ENCODE assay signal across 8 cellular contexts in genomic region chr20:63223121-63223825, GRCh38. TPM values are rescaled to one million over a fixed set of nuclear protein-coding genes. Genes with fewer than 3 reads are reported as not detected.
A peak's percentile ranks its signal among the peaks of the same experiment; 100 is the strongest.
DNase-seq lines count a peak whose midpoint lies in the region; ATAC-seq, FAIRE-seq and TF ChIP-seq lines count a peak whose summit lies in the region.

No MANE protein-coding gene starts in this region.

- H3K4me3 ChIP-seq in pancreas (no peak overlapping the region), suprapubic skin (no peak overlapping the region)

- no peak overlapping the region for H3K27ac ChIP-seq in pancreas
- H3K27ac ChIP-seq in suprapubic skin, result no peak overlapping the region

- WGBS in pancreas, 2 donors, result 31 to 42% methylated on average over 12 of the region's 12 CpGs
- 49% methylated on average over 10 of the region's 12 CpGs for WGBS in suprapubic skin

- FAIRE-seq in pancreas (lab: Jason Lieb, UNC), result no peak

- DNase-seq in NCI-H1417 (lab: John Stamatoyannopoulos, UW) (peak; percentile 42 to 73 (median 50)), NCI-H1417 treated with DMSO at 0.1 percent for 48 hours (lab: John Stamatoyannopoulos, UW) (no peak), NCI-H1092 treated with DMSO at 0.1 percent for 48 hours (lab: John Stamatoyannopoulos, UW) (peak; percentile 15), pancreas (peak in 3 of 6 donors; percentile 44 to 52 (median 49)), suprapubic skin (ENCODE audit: low spot score in 2 of 2) (no peak)
- peak; percentile 77 for DNase-seq in activated CD8-positive, alpha-beta memory T cell treated with anti-CD3 and anti-CD28 coated beads for 24 hours

- no peaks in the 10 kb centered on the region for H3K4me1 ChIP-seq in pancreas
- H3K4me1 ChIP-seq in suprapubic skin, result no peaks in the 10 kb centered on the region

- no peak for TF ChIP-seq EP300 in suprapubic skin (IDR thresholded peaks at IDR 0.05)

- no peak for TF ChIP-seq POLR2A in suprapubic skin (IDR thresholded peaks at IDR 0.05)

- H3K27me3 ChIP-seq in pancreas, result no peaks in the 10 kb centered on the region
- peaks cover 6% of the 10 kb centered on the region for H3K27me3 ChIP-seq in suprapubic skin

- no peaks in the 10 kb centered on the region for H3K9me3 ChIP-seq in pancreas
- H3K9me3 ChIP-seq in suprapubic skin, result no peaks in the 10 kb centered on the region

- peak; percentile 33 for ATAC-seq in esophagus mucosa
- ATAC-seq in pancreas, result peak; percentile 36 to 75 (median 61)
- ATAC-seq in GM21619 (IDR thresholded peaks at IDR 0.05; ENCODE audit: unreplicated experiment), result no peak

- H3K36me3 ChIP-seq in pancreas (no peaks in the 10 kb centered on the region), suprapubic skin (no peaks in the 10 kb centered on the region)

- intact Hi-C loops in pancreas (cut with DNase I), result no loop called here

- TF ChIP-seq CTCF in pancreas (IDR thresholded peaks at IDR 0.05), result peak; percentile 37 to 77 (median 59)
- TF ChIP-seq CTCF in suprapubic skin (IDR thresholded peaks at IDR 0.05), result peak in 1 of 2 donors; percentile 65

RNA-seq across cellular contexts. Expression of gene YTHDF1, which starts 7.3 kb away (rescaled TPM):
- total RNA-seq in esophagus mucosa (22.5 TPM), pancreas (10 to 100 TPM; 11.1 to 22.1 (median 15.2) TPM), suprapubic skin (10 to 100 TPM; 32.7 to 40.6 (median 34.0) TPM)
- polyA plus RNA-seq in pancreas, result 10 to 100 TPM; 15.4 to 24.0 TPM

RNA-seq across cellular contexts. Expression of gene BIRC7, which starts 12.4 kb away (rescaled TPM):
- total RNA-seq in esophagus mucosa, result not detected
- not detected for total RNA-seq in pancreas
- under 1 TPM in 1 of 2 donors, not detected in 1; 0.09 TPM for polyA plus RNA-seq in pancreas
- 1 to 10 TPM in 3 of 4 donors, under 1 TPM in 1; 0.49 to 3.0 (median 1.7) TPM for total RNA-seq in suprapubic skin

RNA-seq across cellular contexts. Expression of gene NKAIN4, which starts 31.0 kb away (rescaled TPM):
- total RNA-seq in esophagus mucosa, result not detected
- total RNA-seq in pancreas, result not detected
- polyA plus RNA-seq in pancreas, result under 1 TPM in 1 of 2 donors, not detected in 1; 0.14 TPM
- total RNA-seq in suprapubic skin, result under 1 TPM in 1 of 4 donors, not detected in 3; 0.42 TPM

RNA-seq across cellular contexts. Expression of gene ARFGAP1, which starts 49.3 kb away (rescaled TPM):
- total RNA-seq in esophagus mucosa, result 26.3 TPM
- total RNA-seq in pancreas, result 10 to 100 TPM; 34.0 to 56.7 (median 47.0) TPM
- 100 to 1,000 TPM; 176 to 251 TPM for polyA plus RNA-seq in pancreas
- 10 to 100 TPM; 38.6 to 84.9 (median 43.4) TPM for total RNA-seq in suprapubic skin

Comparison
In these comparisons a context has a peak if more than half of its experiments do, and no peak if none do; other contexts are left out.
1. DNase-seq: peak in NCI-H1417 (3 of 3), NCI-H1092 treated with DMSO at 0.1 percent for 48 hours (single experiment) and activated CD8-positive, alpha-beta memory T cell treated with anti-CD3 and anti-CD28 coated beads for 24 hours (single experiment); none in NCI-H1417 treated with DMSO at 0.1 percent for 48 hours (single experiment) and suprapubic skin (0 of 2).